1 cellular context compared by ENCODE assay signal in genomic region chr7:151346180-151346769, GRCh38.
TF ChIP-seq lines count a peak whose summit lies in the region.

No MANE protein-coding gene starts in this region.

TF ChIP-seq in K562, 482 proteins besides CTCF, POLR2A, EP300 and RAD21 (continued from another document and continues in another):
- TF ChIP-seq MTF1 (CRISPR knock-in tag; IDR thresholded peaks at IDR 0.05; ENCODE audit: borderline replicate concordance) = no peak
- no peak for TF ChIP-seq ZNF121 (CRISPR knock-in tag; conservative IDR thresholded peaks at IDR 0.05)
- TF ChIP-seq KDM2B (CRISPR knock-in tag; IDR thresholded peaks at IDR 0.05) = no peak
- no peak for TF ChIP-seq RNF2 (IDR thresholded peaks at IDR 0.05)
- no peak for TF ChIP-seq CHCHD3 (CRISPR knock-in tag; IDR thresholded peaks at IDR 0.05)
- no peak for TF ChIP-seq RFX1 (IDR thresholded peaks at IDR 0.05)
- TF ChIP-seq PRPF4 (IDR thresholded peaks at IDR 0.05; ENCODE audit: insufficient read depth, low read depth, low read length, poor library complexity, severe bottlenecking) = no peak
- no peak for TF ChIP-seq CREM (IDR thresholded peaks at IDR 0.05; ENCODE audit: low read depth)
- peak; percentile 46; the same call in 1 of the 2 replicates for TF ChIP-seq JUND (IDR thresholded peaks at IDR 0.05; ENCODE audit: borderline replicate concordance, low read depth, low read length)
- no peak for TF ChIP-seq JUND (tag; IDR thresholded peaks at IDR 0.05; ENCODE audit: borderline replicate concordance, low read depth, low read length)
- 0 out of 2 replicates have a peak, but pooled peaks have one; percentile 21 for TF ChIP-seq IRF2 (CRISPR knock-in tag; IDR thresholded peaks at IDR 0.05)
- no peak for TF ChIP-seq RB1 (IDR thresholded peaks at IDR 0.05; ENCODE audit: low read depth)
- TF ChIP-seq POLR2H (tag; IDR thresholded peaks at IDR 0.05; ENCODE audit: low read depth) = no peak
- peak; percentile 20; the same call in 1 of the 2 replicates for TF ChIP-seq JUN (IDR thresholded peaks at IDR 0.05; ENCODE audit: borderline replicate concordance, low read depth, low read length)
- no peak for TF ChIP-seq JUN (CRISPR knock-in tag; IDR thresholded peaks at IDR 0.05; ENCODE audit: borderline replicate concordance)
- no peak for TF ChIP-seq ZNF764 (CRISPR knock-in tag; IDR thresholded peaks at IDR 0.05; ENCODE audit: low read depth)
- TF ChIP-seq TARDBP (IDR thresholded peaks at IDR 0.05) = no peak
- TF ChIP-seq GATAD2A (IDR thresholded peaks at IDR 0.05) = no peak
- TF ChIP-seq MCM7 (IDR thresholded peaks at IDR 0.05) = no peak
- TF ChIP-seq EWSR1 (IDR thresholded peaks at IDR 0.05; ENCODE audit: borderline replicate concordance, low read depth, partially characterized antibody) = no peak
- TF ChIP-seq HMGN3 (IDR thresholded peaks at IDR 0.05; ENCODE audit: borderline replicate concordance, extremely low read depth, insufficient read length, low read depth, low read length) = no peak
- peak; percentile 20; the same call in 1 of the 2 replicates for TF ChIP-seq ARID1B (IDR thresholded peaks at IDR 0.05)
- no peak for TF ChIP-seq RBFOX2 (IDR thresholded peaks at IDR 0.05; ENCODE audit: low read depth, low read length)
- no peak for TF ChIP-seq SNAPC5 (CRISPR knock-in tag; IDR thresholded peaks at IDR 0.05)
- no peak for TF ChIP-seq MEIS2 (IDR thresholded peaks at IDR 0.05; ENCODE audit: partially characterized antibody)
- TF ChIP-seq ZNF583 (CRISPR knock-in tag; IDR thresholded peaks at IDR 0.05) = no peak
- no peak for TF ChIP-seq PURB (CRISPR knock-in tag; IDR thresholded peaks at IDR 0.05; ENCODE audit: low read depth)
- no peak for TF ChIP-seq MLX (CRISPR knock-in tag; conservative IDR thresholded peaks at IDR 0.05)
- no peak for TF ChIP-seq PCBP1 (IDR thresholded peaks at IDR 0.05; ENCODE audit: low read depth, low read length, poor library complexity, severe bottlenecking)
- TF ChIP-seq RERE (CRISPR knock-in tag; IDR thresholded peaks at IDR 0.05; ENCODE audit: borderline replicate concordance) = no peak
- TF ChIP-seq FOSL1 (tag; conservative IDR thresholded peaks at IDR 0.05) = peak; percentile 75
- no peak for TF ChIP-seq FOXP4 (CRISPR knock-in tag; IDR thresholded peaks at IDR 0.05; ENCODE audit: borderline replicate concordance)
- no peak for TF ChIP-seq TGIF2 (CRISPR knock-in tag; IDR thresholded peaks at IDR 0.05)
- TF ChIP-seq KDM1A (IDR thresholded peaks at IDR 0.05) = peak; percentile 70 to 76
- TF ChIP-seq CBFA2T3 (IDR thresholded peaks at IDR 0.05) = peak; percentile 50
- TF ChIP-seq TBL1XR1 (IDR thresholded peaks at IDR 0.05; ENCODE audit: low read length in 2 of 2) = no peak
- TF ChIP-seq ZBED1 (IDR thresholded peaks at IDR 0.05) = no peak
- 0 out of 4 replicates have a peak, but pooled peaks of 1 of the 2 experiments have one; percentile 24 for TF ChIP-seq RCOR1 (IDR thresholded peaks at IDR 0.05; ENCODE audit: borderline replicate concordance in 1 of 2, low read depth in 2 of 2, low read length in 2 of 2)
- no peak for TF ChIP-seq BRD4 (IDR thresholded peaks at IDR 0.05)
- TF ChIP-seq GABPB2 (CRISPR knock-in tag; conservative IDR thresholded peaks at IDR 0.05) = no peak
- no peak for TF ChIP-seq BDP1 (IDR thresholded peaks at IDR 0.05; ENCODE audit: insufficient read depth, insufficient read length)
- TF ChIP-seq ATF3 (IDR thresholded peaks at IDR 0.05) = peak; percentile 42
- no peak for TF ChIP-seq ATF3 (CRISPR knock-in tag; conservative IDR thresholded peaks at IDR 0.05)
- no peak for TF ChIP-seq NFE2L1 (tag; IDR thresholded peaks at IDR 0.05; ENCODE audit: borderline replicate concordance, low read depth)
- no peak for TF ChIP-seq ASH1L (IDR thresholded peaks at IDR 0.05; ENCODE audit: borderline replicate concordance, low read depth, partially characterized antibody)
- no peak for TF ChIP-seq ZNF76 (CRISPR knock-in tag; IDR thresholded peaks at IDR 0.05; ENCODE audit: borderline replicate concordance)
- no peak for TF ChIP-seq CHD4 (IDR thresholded peaks at IDR 0.05; ENCODE audit: insufficient read depth, insufficient replicate concordance, low read depth, low read length, poor library complexity, severe bottlenecking)
- TF ChIP-seq SNIP1 (IDR thresholded peaks at IDR 0.05; ENCODE audit: low read depth) = no peak
- no peak for TF ChIP-seq CBX8 (IDR thresholded peaks at IDR 0.05; ENCODE audit: borderline replicate concordance, extremely low read depth, low read depth, low read length, poor library complexity, severe bottlenecking)
- TF ChIP-seq SMAD4 (CRISPR knock-in tag; conservative IDR thresholded peaks at IDR 0.05) = no peak
- TF ChIP-seq ZNF146 (CRISPR knock-in tag; IDR thresholded peaks at IDR 0.05; ENCODE audit: unreplicated experiment) = no peak
- TF ChIP-seq KLF1 (tag; IDR thresholded peaks at IDR 0.05) = no peak
- no peak for TF ChIP-seq ZBTB11 (CRISPR knock-in tag; IDR thresholded peaks at IDR 0.05)
- no peak for TF ChIP-seq HOXB6 (CRISPR knock-in tag; IDR thresholded peaks at IDR 0.05; ENCODE audit: borderline replicate concordance)
- TF ChIP-seq CCNT2 (IDR thresholded peaks at IDR 0.05; ENCODE audit: borderline replicate concordance, extremely low read depth, insufficient read length, low read depth, low read length) = no peak
- no peak for TF ChIP-seq SREBF2 (CRISPR knock-in tag; IDR thresholded peaks at IDR 0.05)
- no peak for TF ChIP-seq GMEB1 (CRISPR knock-in tag; IDR thresholded peaks at IDR 0.05)
- no peak for TF ChIP-seq ZBTB49 (CRISPR knock-in tag; IDR thresholded peaks at IDR 0.05; ENCODE audit: borderline replicate concordance)
